Comparison of ENCODE assay signal across 21 cellular contexts in the genomic region with DNA sequence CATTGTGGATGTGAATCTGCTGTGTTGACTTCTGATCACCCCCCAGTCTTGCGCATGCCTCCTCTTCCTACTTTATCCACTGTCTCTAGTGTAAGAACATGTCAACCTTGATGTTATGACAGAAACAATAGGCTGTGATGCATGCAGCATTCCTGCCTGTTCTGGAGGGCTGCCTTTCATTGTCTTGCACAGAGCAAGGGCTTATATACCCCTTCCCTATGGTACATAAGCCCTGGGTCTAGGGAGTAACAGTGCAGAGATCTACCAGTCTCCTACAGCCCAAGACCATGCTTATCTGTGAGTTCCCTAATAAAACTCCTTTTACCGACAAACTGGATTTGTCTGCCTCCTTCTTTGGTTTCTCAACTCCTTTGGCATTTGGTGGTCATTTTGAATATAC.
"Had no signal": no experiment of that assay in that cellular context is flagged by ENCODE, and none has a peak within 500 bp of the region (broad histone marks: within the 10 kb centered on the region; RNA-seq: fewer than 3 reads in every experiment).

No MANE protein-coding gene starts in this region.

- H3K27ac ChIP-seq: RWPE1 had no signal

- DNase-seq: KBM-7, MV-4-11, NCI-H1048, NCI-H1105, NCI-H1417, NCI-H1436 treated with DMSO at 0.1 percent for 48 hours, NCI-H1694, NCI-H187 treated with DMSO at 0.1 percent for 48 hours, NCI-H2029 treated with DMSO at 0.1 percent for 48 hours, NCI-H2171, NCI-H226, NCI-H446, NCI-H510A, NCI-H524 treated with DMSO at 0.1 percent for 48 hours, NCI-H69, NCI-H774, PC-3, SHP77, SK-N-SH, SW 1271 had no signal

- H3K9me3 ChIP-seq: SK-N-SH had no signal

- H3K9ac ChIP-seq: SK-N-SH had no signal

- H3K4me2 ChIP-seq: SK-N-SH had no signal
